In the genomic region with DNA sequence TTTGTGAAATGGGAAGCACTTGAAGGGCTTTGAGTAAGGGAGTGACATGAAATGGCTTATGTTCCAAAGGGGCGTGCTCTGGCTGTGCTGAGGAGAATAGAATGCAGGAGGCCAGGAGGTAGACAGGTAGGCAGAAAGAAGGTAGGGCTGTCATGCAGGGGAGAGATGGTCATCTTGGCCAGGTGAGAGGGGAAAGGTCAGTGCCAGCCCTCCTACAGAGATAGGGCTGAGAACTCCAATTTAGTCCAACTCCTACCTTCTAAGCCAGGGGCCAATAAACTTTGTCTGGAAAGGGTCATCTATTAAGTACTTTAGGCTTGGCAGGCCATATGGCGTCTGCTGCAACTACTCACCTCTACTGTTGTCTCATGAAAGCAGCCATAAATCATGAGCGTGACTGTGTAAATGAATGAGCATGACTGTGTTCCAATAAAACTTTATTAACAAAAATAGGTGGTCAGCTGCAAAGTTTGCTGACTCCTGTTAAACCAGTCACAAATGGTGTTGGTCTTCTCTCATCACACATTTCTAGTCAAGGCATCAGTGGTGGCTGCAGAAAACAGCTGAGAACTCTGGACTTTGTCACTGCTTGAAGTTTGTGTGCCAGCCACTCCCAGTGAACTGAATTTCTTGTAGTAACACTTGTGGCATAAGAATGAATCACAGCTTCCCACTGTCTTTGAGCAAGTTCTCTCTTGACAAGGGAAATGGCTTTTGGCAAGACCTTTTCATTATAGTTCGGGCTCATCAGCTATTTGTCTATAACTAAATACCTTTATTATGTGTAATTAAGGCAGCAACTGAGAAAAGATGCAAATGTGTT, we compare ENCODE assay signal across 1 cellular context.
TF ChIP-seq lines count a peak whose summit lies in the region.

No MANE protein-coding gene starts in this region.

TF ChIP-seq in K562, 482 proteins besides CTCF, POLR2A, EP300 and RAD21 (continued from another document):
- TF ChIP-seq, protein P1, sequence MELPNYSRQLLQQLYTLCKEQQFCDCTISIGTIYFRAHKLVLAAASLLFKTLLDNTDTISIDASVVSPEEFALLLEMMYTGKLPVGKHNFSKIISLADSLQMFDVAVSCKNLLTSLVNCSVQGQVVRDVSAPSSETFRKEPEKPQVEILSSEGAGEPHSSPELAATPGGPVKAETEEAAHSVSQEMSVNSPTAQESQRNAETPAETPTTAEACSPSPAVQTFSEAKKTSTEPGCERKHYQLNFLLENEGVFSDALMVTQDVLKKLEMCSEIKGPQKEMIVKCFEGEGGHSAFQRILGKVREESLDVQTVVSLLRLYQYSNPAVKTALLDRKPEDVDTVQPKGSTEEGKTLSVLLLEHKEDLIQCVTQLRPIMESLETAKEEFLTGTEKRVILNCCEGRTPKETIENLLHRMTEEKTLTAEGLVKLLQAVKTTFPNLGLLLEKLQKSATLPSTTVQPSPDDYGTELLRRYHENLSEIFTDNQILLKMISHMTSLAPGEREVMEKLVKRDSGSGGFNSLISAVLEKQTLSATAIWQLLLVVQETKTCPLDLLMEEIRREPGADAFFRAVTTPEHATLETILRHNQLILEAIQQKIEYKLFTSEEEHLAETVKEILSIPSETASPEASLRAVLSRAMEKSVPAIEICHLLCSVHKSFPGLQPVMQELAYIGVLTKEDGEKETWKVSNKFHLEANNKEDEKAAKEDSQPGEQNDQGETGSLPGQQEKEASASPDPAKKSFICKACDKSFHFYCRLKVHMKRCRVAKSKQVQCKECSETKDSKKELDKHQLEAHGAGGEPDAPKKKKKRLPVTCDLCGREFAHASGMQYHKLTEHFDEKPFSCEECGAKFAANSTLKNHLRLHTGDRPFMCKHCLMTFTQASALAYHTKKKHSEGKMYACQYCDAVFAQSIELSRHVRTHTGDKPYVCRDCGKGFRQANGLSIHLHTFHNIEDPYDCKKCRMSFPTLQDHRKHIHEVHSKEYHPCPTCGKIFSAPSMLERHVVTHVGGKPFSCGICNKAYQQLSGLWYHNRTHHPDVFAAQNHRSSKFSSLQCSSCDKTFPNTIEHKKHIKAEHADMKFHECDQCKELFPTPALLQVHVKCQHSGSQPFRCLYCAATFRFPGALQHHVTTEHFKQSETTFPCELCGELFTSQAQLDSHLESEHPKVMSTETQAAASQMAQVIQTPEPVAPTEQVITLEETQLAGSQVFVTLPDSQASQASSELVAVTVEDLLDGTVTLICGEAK (IDR thresholded peaks at IDR 0.05) = peak; percentile 100
- TF ChIP-seq, protein P1 (CRISPR knock-in tag; IDR thresholded peaks at IDR 0.05) = peak; percentile 99
- TF ChIP-seq MAFK (IDR thresholded peaks at IDR 0.05; ENCODE audit: low read length) (peak; percentile 33), DPF2 (IDR thresholded peaks at IDR 0.05) (peak; percentile 68; the same call in 1 of the 2 replicates), NFE2 (IDR thresholded peaks at IDR 0.05; ENCODE audit: low read depth) (peak; percentile 82), POLR3G (IDR thresholded peaks at IDR 0.05; ENCODE audit: extremely low read depth, insufficient read length, insufficient replicate concordance) (no peak), ZNF707 (CRISPR knock-in tag; conservative IDR thresholded peaks at IDR 0.05) (no peak), E2F5 (CRISPR knock-in tag; IDR thresholded peaks at IDR 0.05) (no peak), PKNOX1 (IDR thresholded peaks at IDR 0.05) (peak; percentile 95), SIX5 (IDR thresholded peaks at IDR 0.05; ENCODE audit: borderline replicate concordance in 1 of 2, insufficient read depth in 1 of 2, low read depth in 1 of 2, low read length in 2 of 2) (no peak), TCF3 (CRISPR knock-in tag; IDR thresholded peaks at IDR 0.05) (no peak), SMARCB1 (IDR thresholded peaks at IDR 0.05; ENCODE audit: insufficient read length, low read depth) (no peak), ZNF3 (CRISPR knock-in tag; IDR thresholded peaks at IDR 0.05) (no peak), RBBP5 (IDR thresholded peaks at IDR 0.05; ENCODE audit: borderline replicate concordance, insufficient read depth, low read length, poor library complexity, severe bottlenecking) (no peak), MAFG (tag; conservative IDR thresholded peaks at IDR 0.05) (peak; percentile 77), ZNF583 (CRISPR knock-in tag; IDR thresholded peaks at IDR 0.05) (no peak), HDAC2 (IDR thresholded peaks at IDR 0.05) (no peak; the same call in 1 of the 2 replicates), TSC22D4 (tag; IDR thresholded peaks at IDR 0.05) (no peak), FOXK1 (CRISPR knock-in tag; IDR thresholded peaks at IDR 0.05; ENCODE audit: borderline replicate concordance) (no peak), CBX5 (IDR thresholded peaks at IDR 0.05; ENCODE audit: borderline replicate concordance, low read depth) (no peak), ZNF766 (CRISPR knock-in tag; conservative IDR thresholded peaks at IDR 0.05) (no peak), POLR3A (IDR thresholded peaks at IDR 0.05; ENCODE audit: borderline replicate concordance, extremely low read depth, insufficient read depth, insufficient read length) (no peak), POLR2H (tag; IDR thresholded peaks at IDR 0.05; ENCODE audit: low read depth) (no peak), NKRF (IDR thresholded peaks at IDR 0.05; ENCODE audit: borderline replicate concordance) (no peak)
- TF ChIP-seq, protein P2, sequence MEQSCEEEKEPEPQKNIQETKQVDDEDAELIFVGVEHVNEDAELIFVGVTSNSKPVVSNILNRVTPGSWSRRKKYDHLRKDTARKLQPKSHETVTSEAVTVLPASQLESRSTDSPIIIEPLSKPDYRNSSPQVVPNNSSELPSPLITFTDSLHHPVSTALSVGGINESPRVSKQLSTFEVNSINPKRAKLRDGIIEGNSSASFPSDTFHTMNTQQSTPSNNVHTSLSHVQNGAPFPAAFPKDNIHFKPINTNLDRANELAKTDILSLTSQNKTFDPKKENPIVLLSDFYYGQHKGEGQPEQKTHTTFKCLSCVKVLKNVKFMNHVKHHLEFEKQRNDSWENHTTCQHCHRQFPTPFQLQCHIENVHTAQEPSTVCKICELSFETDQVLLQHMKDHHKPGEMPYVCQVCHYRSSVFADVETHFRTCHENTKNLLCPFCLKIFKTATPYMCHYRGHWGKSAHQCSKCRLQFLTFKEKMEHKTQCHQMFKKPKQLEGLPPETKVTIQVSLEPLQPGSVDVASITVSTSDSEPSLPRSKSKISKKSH (CRISPR knock-in tag; IDR thresholded peaks at IDR 0.05) = no peak
- TF ChIP-seq, protein P3, sequence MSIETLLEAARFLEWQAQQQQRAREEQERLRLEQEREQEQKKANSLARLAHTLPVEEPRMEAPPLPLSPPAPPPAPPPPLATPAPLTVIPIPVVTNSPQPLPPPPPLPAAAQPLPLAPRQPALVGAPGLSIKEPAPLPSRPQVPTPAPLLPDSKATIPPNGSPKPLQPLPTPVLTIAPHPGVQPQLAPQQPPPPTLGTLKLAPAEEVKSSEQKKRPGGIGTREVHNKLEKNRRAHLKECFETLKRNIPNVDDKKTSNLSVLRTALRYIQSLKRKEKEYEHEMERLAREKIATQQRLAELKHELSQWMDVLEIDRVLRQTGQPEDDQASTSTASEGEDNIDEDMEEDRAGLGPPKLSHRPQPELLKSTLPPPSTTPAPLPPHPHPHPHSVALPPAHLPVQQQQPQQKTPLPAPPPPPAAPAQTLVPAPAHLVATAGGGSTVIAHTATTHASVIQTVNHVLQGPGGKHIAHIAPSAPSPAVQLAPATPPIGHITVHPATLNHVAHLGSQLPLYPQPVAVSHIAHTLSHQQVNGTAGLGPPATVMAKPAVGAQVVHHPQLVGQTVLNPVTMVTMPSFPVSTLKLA (conservative IDR thresholded peaks at IDR 0.05) = 0 out of 4 replicates have a peak, but pooled peaks of 1 of the 2 experiments have one; percentile 22
- TF ChIP-seq, protein P4, sequence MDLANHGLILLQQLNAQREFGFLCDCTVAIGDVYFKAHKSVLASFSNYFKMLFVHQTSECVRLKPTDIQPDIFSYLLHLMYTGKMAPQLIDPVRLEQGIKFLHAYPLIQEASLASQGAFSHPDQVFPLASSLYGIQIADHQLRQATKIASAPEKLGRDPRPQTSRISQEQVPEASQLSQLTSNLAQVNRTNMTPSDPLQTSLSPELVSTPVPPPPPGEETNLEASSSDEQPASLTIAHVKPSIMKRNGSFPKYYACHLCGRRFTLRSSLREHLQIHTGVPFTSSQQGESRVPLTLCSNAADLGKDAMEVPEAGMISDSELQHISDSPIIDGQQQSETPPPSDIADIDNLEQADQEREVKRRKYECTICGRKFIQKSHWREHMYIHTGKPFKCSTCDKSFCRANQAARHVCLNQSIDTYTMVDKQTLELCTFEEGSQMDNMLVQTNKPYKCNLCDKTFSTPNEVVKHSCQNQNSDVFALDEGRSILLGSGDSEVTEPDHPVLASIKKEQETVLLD (IDR thresholded peaks at IDR 0.05) = no peak
